ENCODE assay signal across 19 cellular contexts in genomic region chr12:91990525-91990924, GRCh38.
DNase-seq lines count a peak whose midpoint lies in the region; ATAC-seq, FAIRE-seq and TF ChIP-seq lines count a peak whose summit lies in the region.
"Had no signal": no experiment of that assay in that cellular context is flagged by ENCODE, and none has a peak within 500 bp of the region (broad histone marks: within the 10 kb centered on the region; RNA-seq: fewer than 3 reads in every experiment).

No MANE protein-coding gene starts in this region.

- H3K36me3 ChIP-seq in ascending aorta (no peaks in the 10 kb centered on the region), skeletal muscle satellite cell (ENCODE audit: insufficient read depth, low read length) (no peaks in the 10 kb centered on the region)

- peak overlapping the region; percentile 71 for H3K9ac ChIP-seq in skeletal muscle satellite cell (ENCODE audit: low read depth, low read length)
- H3K9ac ChIP-seq: parathyroid adenoma had no signal

- H3K4me1 ChIP-seq in ascending aorta (peaks cover 1 to 16% of the 10 kb centered on the region in 2 donors), skeletal muscle satellite cell (ENCODE audit: control insufficient read depth, insufficient read depth, low read length) (peaks cover 63% of the 10 kb centered on the region)
- H3K4me1 ChIP-seq: testis had no signal

- H3K4me2 ChIP-seq in skeletal muscle satellite cell (ENCODE audit: low read length), result peak overlapping the region; percentile 58

- DNase-seq in GM12892 (ENCODE audit: insufficient read length) (no peak), ascending aorta (ENCODE audit: low spot score in 2 of 2) (peak in 1 of 2 donors; percentile 64), fibroblast of pulmonary artery (ENCODE audit: low read depth) (peak; percentile 47)
- DNase-seq in effector CD4-positive, alpha-beta T cell, result no peak
- no peak for DNase-seq in activated CD4-positive, alpha-beta T cell treated with anti-CD3 and anti-CD28 coated beads for 1 hour
- DNase-seq: activated CD4-positive, alpha-beta T cell treated with anti-CD3 and anti-CD28 coated beads for 36 hours; activated CD8-positive, alpha-beta memory T cell treated with anti-CD3 and anti-CD28 coated beads, Interleukin-2, amount 50 U/mL, for 48 hours; body of pancreas; effector memory CD4-positive, alpha-beta T cell; NCI-H1417 treated with DMSO at 0.1 percent for 48 hours; NCI-H2171; SIG-M5; testis had no signal

- H3K9me3 ChIP-seq in ascending aorta (no peaks in the 10 kb centered on the region), skeletal muscle satellite cell (replicated peaks; ENCODE audit: low read length) (no peaks in the 10 kb centered on the region)
- H3K9me3 ChIP-seq: body of pancreas, testis had no signal

- intact Hi-C loops in ascending aorta (cut with DNase I), result loop anchor here (2.0 to 5.0 kb wide), 2 partner anchors 42 to 154 kb away; partner anchors contain the start of gene BTG1

- H3K27ac ChIP-seq in ascending aorta, result peak overlapping the region; percentile 53 to 76
- H3K27ac ChIP-seq: body of pancreas, parathyroid adenoma, testis had no signal

- peak; percentile 53 for FAIRE-seq in GM12892 (lab: Jason Lieb, UNC)
- FAIRE-seq: D721Med, H1 had no signal

- no peak for ATAC-seq in GM19397 (IDR thresholded peaks at IDR 0.05; ENCODE audit: unreplicated experiment)
- ATAC-seq: activated CD4-positive, alpha-beta T cell treated with anti-CD3 and anti-CD28 coated beads for 36 hours; body of pancreas had no signal

- TF ChIP-seq CTCF in ascending aorta (IDR thresholded peaks at IDR 0.05) (no peak), fibroblast of pulmonary artery (IDR thresholded peaks at IDR 0.05; ENCODE audit: low read length, missing control alignments) (no peak)

- no peak for TF ChIP-seq POLR2A in GM12892 (IDR thresholded peaks at IDR 0.05; ENCODE audit: low read depth, low read length)

- H3K4me3 ChIP-seq in ascending aorta (no peak overlapping the region), fibroblast of pulmonary artery (replicated peaks; ENCODE audit: low read depth, low read length) (no peak overlapping the region), skeletal muscle satellite cell (ENCODE audit: low read length) (no peak overlapping the region)
- H3K4me3 ChIP-seq: body of pancreas, skin epidermis, testis had no signal

- H3K27me3 ChIP-seq in ascending aorta, result no peaks in the 10 kb centered on the region
- no peaks in the 10 kb centered on the region for H3K27me3 ChIP-seq in skeletal muscle satellite cell (ENCODE audit: control insufficient read depth, insufficient read depth, low read length)
- H3K27me3 ChIP-seq: body of pancreas, testis had no signal
